Comparison of ENCODE assay signal across 1 cellular context in the genomic region with DNA sequence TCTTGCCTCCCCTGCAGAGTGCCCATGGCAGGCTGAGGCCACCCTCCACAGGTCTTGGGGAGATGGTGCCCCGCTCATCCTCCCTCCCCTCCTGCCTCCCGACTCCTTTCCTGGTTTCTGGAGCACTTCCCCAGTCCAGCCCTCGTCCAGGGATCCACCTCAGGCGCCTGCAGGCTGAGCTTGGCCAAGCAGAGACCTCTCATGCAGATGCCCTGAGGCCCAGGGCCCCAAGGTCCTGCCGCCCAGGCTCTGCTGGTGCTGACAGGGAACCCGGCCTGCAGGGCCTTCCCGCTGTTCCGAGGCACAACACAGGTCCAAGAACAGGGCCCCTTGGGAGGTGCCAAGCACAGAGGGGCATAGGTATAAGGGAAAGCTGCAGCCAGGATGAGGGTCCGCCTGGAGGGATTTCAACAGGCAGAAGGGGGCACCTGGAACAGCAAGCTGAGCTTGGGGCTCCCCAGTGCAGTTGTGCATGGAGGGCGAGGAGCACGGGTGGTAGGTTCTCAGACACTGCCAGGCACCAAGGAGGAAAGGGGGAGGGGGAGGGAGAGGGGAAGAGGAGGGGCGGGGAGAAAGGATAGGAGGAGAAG.
TF ChIP-seq lines count a peak whose summit lies in the region.

No MANE protein-coding gene starts in this region.

TF ChIP-seq in H1, 55 proteins besides CTCF, POLR2A, EP300 and RAD21:
- no peak for TF ChIP-seq CBX5 (IDR thresholded peaks at IDR 0.05; ENCODE audit: low read depth, low read length)
- no peak for TF ChIP-seq NANOG (IDR thresholded peaks at IDR 0.05; ENCODE audit: insufficient read depth, low read depth, low read length, poor library complexity, severe bottlenecking)
- no peak for TF ChIP-seq TBP (IDR thresholded peaks at IDR 0.05; ENCODE audit: low read depth, low read length)
- TF ChIP-seq EGR1 (IDR thresholded peaks at IDR 0.05; ENCODE audit: borderline replicate concordance, low read depth, low read length): no peak
- TF ChIP-seq TAF7 (optimal IDR thresholded peaks at IDR 0.05; ENCODE audit: borderline replicate concordance, low read depth, low read length): no peak
- TF ChIP-seq NRF1 (IDR thresholded peaks at IDR 0.05; ENCODE audit: low read depth, low read length): no peak
- no peak for TF ChIP-seq HDAC6 (IDR thresholded peaks at IDR 0.05; ENCODE audit: low read depth, low read length)
- TF ChIP-seq SUZ12 (IDR thresholded peaks at IDR 0.05; ENCODE audit: low read length): no peak
- TF ChIP-seq CHD2 (IDR thresholded peaks at IDR 0.05; ENCODE audit: low read length): no peak
- no peak for TF ChIP-seq TAF1 (IDR thresholded peaks at IDR 0.05; ENCODE audit: low read depth, low read length)
- TF ChIP-seq KDM4A (IDR thresholded peaks at IDR 0.05; ENCODE audit: low read depth, low read length, severe bottlenecking): no peak
- TF ChIP-seq SRF (IDR thresholded peaks at IDR 0.05; ENCODE audit: low read depth, low read length): no peak
- no peak for TF ChIP-seq TCF12 (IDR thresholded peaks at IDR 0.05; ENCODE audit: low read depth, low read length)
- no peak for TF ChIP-seq BCL11A (IDR thresholded peaks at IDR 0.05; ENCODE audit: low read depth in 2 of 2, low read length in 2 of 2)
- TF ChIP-seq HDAC2 (IDR thresholded peaks at IDR 0.05; ENCODE audit: borderline replicate concordance in 1 of 2, low read depth in 2 of 2, low read length in 2 of 2): no peak
- TF ChIP-seq SIN3A (conservative IDR thresholded peaks at IDR 0.05 in 1 of 2, IDR thresholded peaks at IDR 0.05 in 1 of 2; ENCODE audit: low read depth in 1 of 2, low read length in 2 of 2): no peak
- no peak for TF ChIP-seq TEAD4 (IDR thresholded peaks at IDR 0.05; ENCODE audit: low read depth, low read length)
- no peak for TF ChIP-seq PHF8 (conservative IDR thresholded peaks at IDR 0.05; ENCODE audit: low read depth, low read length)
TF ChIP-seq in H1: peak in this region for 0.
